In genomic region chr20:38161412-38161774, GRCh38 we compare ENCODE assay signal across 10 cellular contexts. TPM values are rescaled to one million over a fixed set of nuclear protein-coding genes. Genes with fewer than 3 reads are reported as not detected.
"Had no signal": no experiment of that assay in that cellular context is flagged by ENCODE, and none has a peak within 500 bp of the region (broad histone marks: within the 10 kb centered on the region; RNA-seq: fewer than 3 reads in every experiment).

No MANE protein-coding gene starts in this region.

- H3K9me3 Mint-ChIP-seq: activated CD4-positive, alpha-beta memory T cell treated with anti-CD3 and anti-CD28 coated beads for 36 hours; activated T-cell treated with anti-CD3 and anti-CD28 coated beads, Interleukin-2, amount 50 U/mL, for 72 hours; memory B cell; nephron; stimulated activated naive CD8-positive, alpha-beta T cell treated with anti-CD3 and anti-CD28 coated beads, Interleukin-15, Interleukin-2, amounts not matched to agents 100 ng/mL and 50 ng/mL, for 24 hours had no signal

- H3K4me3 ChIP-seq: breast epithelium had no signal

- H3K4me3 Mint-ChIP-seq: activated CD4-positive, alpha-beta memory T cell treated with anti-CD3 and anti-CD28 coated beads for 36 hours; activated T-cell treated with anti-CD3 and anti-CD28 coated beads, Interleukin-2, amount 50 U/mL, for 72 hours; memory B cell; nephron; stimulated activated naive CD8-positive, alpha-beta T cell treated with anti-CD3 and anti-CD28 coated beads, Interleukin-15, Interleukin-2, amounts not matched to agents 100 ng/mL and 50 ng/mL, for 24 hours had no signal

- H3K27ac Mint-ChIP-seq: activated CD4-positive, alpha-beta memory T cell treated with anti-CD3 and anti-CD28 coated beads for 36 hours; activated T-cell treated with anti-CD3 and anti-CD28 coated beads, Interleukin-2, amount 50 U/mL, for 72 hours; stimulated activated naive CD8-positive, alpha-beta T cell treated with anti-CD3 and anti-CD28 coated beads, Interleukin-15, Interleukin-2, amounts not matched to agents 100 ng/mL and 50 ng/mL, for 24 hours had no signal

- DNase-seq: activated CD4-positive, alpha-beta memory T cell treated with anti-CD3 and anti-CD28 coated beads for 36 hours; activated T-cell treated with anti-CD3 and anti-CD28 coated beads, Interleukin-2, amount 50 U/mL, for 72 hours; hypothalamus; psoas muscle; stimulated activated CD4-positive, alpha-beta T cell treated with anti-CD3 and anti-CD28 coated beads, Interleukin-2, amount 100 ng/mL, for 48 hours; T-helper 9 cell had no signal

- H3K9me3 ChIP-seq: breast epithelium, psoas muscle had no signal

- H3K27me3 Mint-ChIP-seq: memory B cell had no signal

- H3K36me3 ChIP-seq: breast epithelium had no signal

- ATAC-seq: activated T-cell treated with anti-CD3 and anti-CD28 coated beads, Interleukin-2, amount 50 U/mL, for 72 hours; psoas muscle had no signal

- H3K27me3 ChIP-seq: breast epithelium had no signal

- H3K27ac ChIP-seq: breast epithelium, psoas muscle had no signal

- H3K36me3 Mint-ChIP-seq: activated CD4-positive, alpha-beta memory T cell treated with anti-CD3 and anti-CD28 coated beads for 36 hours had no signal

RNA-seq across cellular contexts. Expression of gene TGM2, which starts 3.7 kb away (rescaled TPM):
- total RNA-seq: activated CD4-positive, alpha-beta memory T cell treated with anti-CD3 and anti-CD28 coated beads for 36 hours had no signal
